ENCODE assay signal across 29 cellular contexts in genomic region chr4:181832305-181832704, GRCh38.
"Had no signal": no experiment of that assay in that cellular context is flagged by ENCODE, and none has a peak within 500 bp of the region (broad histone marks: within the 10 kb centered on the region; RNA-seq: fewer than 3 reads in every experiment).

No MANE protein-coding gene starts in this region.

- H2AFZ ChIP-seq: hepatocyte had no signal

- H3K36me3 ChIP-seq: ascending aorta, cardiac muscle cell, colonic mucosa, gastrocnemius medialis, right lobe of liver, uterus had no signal

- H3K9me3 ChIP-seq: ascending aorta, colonic mucosa, gastrocnemius medialis, mucosa of descending colon, right lobe of liver, uterus had no signal

- H3K27ac ChIP-seq: ascending aorta, cardiac muscle cell, colonic mucosa, epithelial cell of prostate, gastrocnemius medialis, hepatocyte, right lobe of liver, uterus, VCaP had no signal

- H3K27me3 ChIP-seq: ascending aorta, cardiac muscle cell, colonic mucosa, gastrocnemius medialis, right lobe of liver, uterus had no signal

- DNase-seq: activated CD4-positive, alpha-beta memory T cell treated with anti-CD3 and anti-CD28 coated beads for 36 hours; activated CD4-positive, alpha-beta T cell treated with anti-CD3 and anti-CD28 coated beads for 48 hours; activated CD8-positive, alpha-beta memory T cell treated with anti-CD3 and anti-CD28 coated beads, Interleukin-2, amount 50 U/mL, for 4 hours; activated gamma-delta T cell; activated naive CD4-positive, alpha-beta T cell treated with anti-CD3 and anti-CD28 coated beads, Interleukin-2, amount 10 ng/mL, durations not matched to agents 7 days and 5 days; activated naive CD8-positive, alpha-beta T cell treated with anti-CD3 and anti-CD28 coated beads, Interleukin-2, amount 10 ng/mL, durations not matched to agents 7 days and 5 days; activated T-cell treated with anti-CD3 and anti-CD28 coated beads, Interleukin-2, amount 50 U/mL, for 1 hour; cerebellar nuclear complex; colonic mucosa; effector CD8-positive, alpha-beta T cell; gastrocnemius medialis; left cardiac atrium; left ventricle myocardium superior; mucosa of descending colon; naive B cell; nephron progenitor cell; occipital lobe; right lobe of liver; small intestine; stimulated activated CD4-positive, alpha-beta T cell treated with anti-CD3 and anti-CD28 coated beads, Interleukin-4, amount 100 ng/mL, for 4 hours; stimulated activated CD8-positive, alpha-beta memory T cell treated with anti-CD3 and anti-CD28 coated beads, Interleukin-4, amount 100 ng/mL, for 48 hours; stimulated activated naive CD8-positive, alpha-beta T cell treated with anti-CD3 and anti-CD28 coated beads, Interleukin-15, amount 100 ng/mL, for 72 hours; substantia nigra; uterus had no signal

- H3K4me2 ChIP-seq: hepatocyte had no signal

- H3K79me2 ChIP-seq: hepatocyte had no signal

- H3K4me1 ChIP-seq: ascending aorta, colonic mucosa, gastrocnemius medialis, right lobe of liver, uterus had no signal

- H3K4me3 ChIP-seq: ascending aorta, cardiac muscle cell, colonic mucosa, gastrocnemius medialis, hepatocyte, mucosa of descending colon, right lobe of liver, uterus had no signal
